In the genomic region with DNA sequence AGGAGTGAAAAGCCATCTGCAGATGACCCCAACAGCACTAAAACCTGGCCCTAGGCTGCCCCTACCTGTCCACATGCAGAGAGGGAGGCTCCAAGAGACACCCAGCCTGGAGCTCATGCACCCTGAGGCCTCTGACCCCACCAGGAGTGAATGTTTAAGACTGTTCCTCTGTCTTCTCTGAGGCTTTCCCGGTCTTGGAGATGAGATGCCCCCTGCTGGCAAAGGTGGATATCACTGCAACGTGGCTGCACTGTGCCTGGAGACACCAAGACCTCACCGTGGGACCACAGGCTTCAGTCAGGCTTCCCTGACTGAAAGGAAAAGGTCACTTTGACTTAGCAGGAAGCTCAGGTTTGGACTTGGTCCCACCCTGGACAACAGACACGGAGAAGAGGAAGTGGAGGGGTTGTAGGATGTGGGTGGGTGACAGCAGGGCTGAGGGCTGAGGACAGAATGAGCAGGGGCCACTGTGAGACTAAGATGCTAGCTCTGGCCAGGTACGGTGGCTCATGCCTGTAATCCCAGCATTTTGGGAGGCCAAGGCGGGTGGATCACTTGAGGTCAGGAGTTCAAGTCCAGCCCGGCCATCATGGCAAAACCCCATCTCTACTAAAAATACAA, we compare ENCODE assay signal across 8 cellular contexts. TPM values are rescaled to one million over a fixed set of nuclear protein-coding genes. Genes with fewer than 3 reads are reported as not detected.
DNase-seq lines count a peak whose midpoint lies in the region; ATAC-seq, FAIRE-seq and TF ChIP-seq lines count a peak whose summit lies in the region.
"Not testable (repeated sequence)": the region's sequence is repeated elsewhere in the genome, so short reads cannot be mapped to it uniquely, and the experiment has no call there.

No MANE protein-coding gene starts in this region.

- 23% methylated on average over 5 of the region's 7 CpGs for WGBS in K562 (ENCODE audit: insufficient coverage, low coverage, missing lambda C conversion rate)
- 29 to 52% (median 29%) methylated on average over 4 to 7 of the region's 7 CpGs for WGBS in spleen, 5 donors

- not testable (repeated sequence) for H3K27me3 ChIP-seq in K562 (ENCODE audit: control insufficient read depth in 2 of 2, insufficient read depth in 2 of 2, low read length in 2 of 2); spleen (replicated peaks in 1 of 7)

- intact Hi-C loops in activated B cell treated with CpG ODN at 0.5 μM for 24 hours (cut with micrococcal nuclease); K562 (cut with micrococcal nuclease); spleen (cut with DNase I; ENCODE audit: low total_unique reads): not testable (repeated sequence)

- H3K27ac Mint-ChIP-seq in activated B cell treated with CpG ODN at 0.5 μM for 24 hours: peak overlapping the region; percentile 71

- H3K9me3 ChIP-seq in K562 (replicated peaks; ENCODE audit: control insufficient read depth, insufficient read depth, low read depth, low read length); spleen: not testable (repeated sequence)

- H3K36me3 ChIP-seq in K562 (ENCODE audit: control insufficient read depth, insufficient read depth, low read length); spleen: not testable (repeated sequence)

- H3K4me3 ChIP-seq in AG09309 (ENCODE audit: control insufficient read depth, low read depth, low read length); K562; spleen: not testable (repeated sequence)

- H3K9ac ChIP-seq in K562 (ENCODE audit: insufficient read depth in 1 of 2, low read depth in 2 of 2, low read length in 2 of 2): not testable (repeated sequence)

- H2AFZ ChIP-seq in K562 (ENCODE audit: low read depth, low read length): not testable (repeated sequence)

- POLR2A ChIA-PET in activated B cell treated with CpG ODN at 0.5 μM for 24 hours (lab: Charles Lee); K562 (lab: Yijun Ruan, JAX): not testable (repeated sequence)

- not testable (repeated sequence) for H3K4me1 ChIP-seq in K562 (replicated peaks in 1 of 2; ENCODE audit: control insufficient read depth in 2 of 2, insufficient read depth in 2 of 2, low read length in 2 of 2)
- peaks cover 0 to 29% (median 18%) of the 10 kb centered on the region in 6 donors for H3K4me1 ChIP-seq in spleen

- H3K79me2 ChIP-seq in K562 (ENCODE audit: control insufficient read depth, insufficient read depth, low read length): not testable (repeated sequence)

- BruUV-seq in K562 (replicated peaks; lab: Mats Ljungman, UMichigan): not testable (repeated sequence)

- ATAC-seq in GM18867 (IDR thresholded peaks at IDR 0.05; ENCODE audit: unreplicated experiment) (peak; percentile 77), HG02981 (IDR thresholded peaks at IDR 0.05; ENCODE audit: unreplicated experiment) (peak; percentile 80), activated B cell treated with CpG ODN at 0.5 μM for 24 hours (ENCODE audit: low read depth) (peak; percentile 83), K562 (peak; percentile 97)

- DNase-seq in AG09309 (ENCODE audit: low read depth); spleen: not testable (repeated sequence)
- DNase-seq in NCI-H2196 (lab: John Stamatoyannopoulos, UW; ENCODE audit: unreplicated experiment) (peak; percentile 21), activated B cell treated with CpG ODN at 0.5 μM for 24 hours (peak; percentile 29), K562 (ENCODE audit: extremely low read depth in 1 of 4, low spot score in 3 of 4) (peak; percentile 47 to 69 (median 52)), iPS-NIHi11 (ENCODE audit: low spot score) (peak; percentile 50)

- not testable (repeated sequence) for H4K20me1 ChIP-seq in K562 (replicated peaks; ENCODE audit: control insufficient read depth, insufficient read depth, low read length)

- not testable (repeated sequence) for H3K36me3 Mint-ChIP-seq in activated B cell treated with CpG ODN at 0.5 μM for 24 hours (ENCODE audit: low read depth)

- H3K4me3 Mint-ChIP-seq in activated B cell treated with CpG ODN at 0.5 μM for 24 hours: peak overlapping the region; percentile 15

- in situ Hi-C loops in K562 (cut with MboI): not testable (repeated sequence)

- H3K27ac ChIP-seq in K562 (ENCODE audit: extremely low read depth, low read depth, low read length): not testable (repeated sequence)
- peak overlapping the region in 3 of 8 donors; percentile 18 to 37 (median 27) for H3K27ac ChIP-seq in spleen

- TF ChIP-seq EP300 in K562 (IDR thresholded peaks at IDR 0.05; ENCODE audit: low read length): not testable (repeated sequence)

- not testable (repeated sequence) for TF ChIP-seq POLR2A in K562 (conservative IDR thresholded peaks at IDR 0.05); spleen (IDR thresholded peaks at IDR 0.05)

- not testable (repeated sequence) for H3K27me3 Mint-ChIP-seq in activated B cell treated with CpG ODN at 0.5 μM for 24 hours

- peak in 1 of 2 experiments; percentile 64; a peak in 2 of 4 replicates for TF ChIP-seq RAD21 in K562 (CRISPR knock-in tag; conservative IDR thresholded peaks at IDR 0.05 in 1 of 2, IDR thresholded peaks at IDR 0.05 in 1 of 2)

- H3K9me1 ChIP-seq in K562 (ENCODE audit: control insufficient read depth, insufficient read depth, low read length): not testable (repeated sequence)

- H3K9me3 Mint-ChIP-seq in activated B cell treated with CpG ODN at 0.5 μM for 24 hours: not testable (repeated sequence)

- peaks cover 17% of the 10 kb centered on the region for H3K4me1 Mint-ChIP-seq in activated B cell treated with CpG ODN at 0.5 μM for 24 hours

- peak; percentile 97 for FAIRE-seq in K562 (lab: Jason Lieb, UNC)

- peak; percentile 67 for TF ChIP-seq CTCF in AG09309 (IDR thresholded peaks at IDR 0.05; ENCODE audit: control insufficient read depth, insufficient read depth, low read depth, low read length, missing control alignments)
- not testable (repeated sequence) for TF ChIP-seq CTCF in activated B cell treated with CpG ODN at 0.5 μM for 24 hours (IDR thresholded peaks at IDR 0.05)
- peak; percentile 49 to 67 (median 64) for TF ChIP-seq CTCF in K562 (IDR thresholded peaks at IDR 0.05 in 2 of 3, conservative IDR thresholded peaks at IDR 0.05 in 1 of 3; ENCODE audit: insufficient read depth in 2 of 3, low read depth in 1 of 3, low read length in 3 of 3)
- TF ChIP-seq CTCF in spleen (IDR thresholded peaks at IDR 0.05 in 8 of 11, conservative IDR thresholded peaks at IDR 0.05 in 3 of 11): peak; percentile 33 to 74 (median 60)

- H3K4me2 ChIP-seq in K562 (ENCODE audit: insufficient read depth, low read length): not testable (repeated sequence)

- CTCF ChIA-PET in activated B cell treated with CpG ODN at 0.5 μM for 24 hours (lab: Charles Lee): interaction anchor here (1.0 kb wide), 1 partner anchor 416 kb away, joined by 4 read pairs; no protein-coding TSS in a partner anchor
- CTCF ChIA-PET in K562 (lab: Yijun Ruan, JAX; ENCODE audit: low intra/inter-chr PET ratio): not testable (repeated sequence)

TF ChIP-seq in K562, 482 proteins besides CTCF, POLR2A, EP300 and RAD21 (continues in another document):
- peak; percentile 19; the same call in 1 of the 2 replicates for TF ChIP-seq CREM (IDR thresholded peaks at IDR 0.05; ENCODE audit: low read depth)

RNA-seq across cellular contexts. Expression of a gene that starts 31.8 kb away (rescaled TPM):
- total RNA-seq in activated B cell treated with CpG ODN at 0.5 μM for 24 hours (18.5 and 21.6 TPM in 2 replicates), K562 (2014; rRNA removed) (8.2 and 8.6 TPM in 2 replicates), K562 (2014; rRNA removed; fragmentation: Illumina TruSeq; extraction: Trizol) (7.2 and 9.0 TPM in 2 replicates), K562 (2015; rRNA removed; fragmentation: Illumina TruSeq; extraction: Trizol) (6.6 and 8.8 TPM in 2 replicates), K562 (2021) (14.5 and 14.8 TPM in 2 replicates), spleen (10 to 100 TPM; 18.3 to 29.7 (median 25.9) TPM)
- 56.1 and 59.3 TPM in 2 replicates for total RNA-seq in K562 (2011; cell fraction: chromatin; rRNA removed; ENCODE audit: low replicate concordance)
- 16.8 and 19.7 TPM in 2 replicates for total RNA-seq in K562 (2011; cell fraction: nucleolus; rRNA removed)
- total RNA-seq in K562 (2011; cell fraction: nucleoplasm; rRNA removed): 34.2 and 51.3 TPM in 2 replicates
- polyA plus RNA-seq in K562 (2011; rRNA removed) (20.3 and 20.6 TPM in 2 replicates), K562 (2014; fragmentation: Illumina TruSeq; extraction: Trizol) (13.2 and 13.4 TPM in 2 replicates), K562 (2014; fragmentation: Nextera tagmentation; extraction: Ambion mirVana) (1 to 10 TPM; 1.9 to 2.9 TPM), K562 (2014; rRNA removed) (16.7 and 20.3 TPM in 2 replicates), spleen (10 to 100 TPM in 2 of 3 donors, 1 to 10 TPM in 1; 9.0 to 15.1 (median 10.5) TPM)
- 18.9 and 20.6 TPM in 2 replicates for polyA plus RNA-seq in K562 (2011; cell fraction: cytosol; rRNA removed)
- polyA plus RNA-seq in K562 (2011; cell fraction: nucleus; rRNA removed): 92.9 and 126 TPM in 2 replicates
- 19.4 and 25.5 TPM in 2 replicates for polyA plus RNA-seq in K562 (2012)
- 5.1 and 6.9 TPM in 2 replicates for polyA minus RNA-seq in K562 (2011; rRNA and poly(A)+ RNA removed)
- 2.9 and 6.2 TPM in 2 replicates for polyA minus RNA-seq in K562 (2011; cell fraction: cytosol; rRNA and poly(A)+ RNA removed)
- 10.5 and 12.1 TPM in 2 replicates for polyA minus RNA-seq in K562 (2011; cell fraction: nucleus; rRNA and poly(A)+ RNA removed)

RNA-seq across cellular contexts. Expression of a gene that starts 58.5 kb away (rescaled TPM):
- 0.10 and 0.16 TPM in 2 replicates for total RNA-seq in activated B cell treated with CpG ODN at 0.5 μM for 24 hours
- total RNA-seq in K562 (2011; cell fraction: chromatin; rRNA removed; ENCODE audit: low replicate concordance): not detected in 2 replicates
- total RNA-seq in K562 (2011; cell fraction: nucleolus; rRNA removed): not detected in 2 replicates
- not detected in 2 replicates for total RNA-seq in K562 (2011; cell fraction: nucleoplasm; rRNA removed)
- not detected in 2 replicates for total RNA-seq in K562 (2014; rRNA removed)
- not detected in 2 replicates for total RNA-seq in K562 (2014; rRNA removed; fragmentation: Illumina TruSeq; extraction: Trizol)
- total RNA-seq in K562 (2015; rRNA removed; fragmentation: Illumina TruSeq; extraction: Trizol): not detected in 2 replicates
- not detected in 2 replicates for total RNA-seq in K562 (2021)
- polyA plus RNA-seq in K562 (2011; rRNA removed): 0.01 TPM in 2 replicates
- not detected in 2 replicates for polyA plus RNA-seq in K562 (2011; cell fraction: cytosol; rRNA removed)
- polyA plus RNA-seq in K562 (2011; cell fraction: nucleus; rRNA removed): 0.07 TPM in 1 of 2 replicates, not detected in the other
- polyA plus RNA-seq in K562 (2012): 0.03 TPM in 1 of 2 replicates, not detected in the other
- polyA plus RNA-seq in K562 (2014; fragmentation: Illumina TruSeq; extraction: Trizol): not detected in 2 replicates
- not detected for polyA plus RNA-seq in K562 (2014; fragmentation: Nextera tagmentation; extraction: Ambion mirVana)
- polyA plus RNA-seq in K562 (2014; rRNA removed): not detected in 2 replicates
- 0.04 TPM in 1 of 2 replicates, not detected in the other for polyA minus RNA-seq in K562 (2011; rRNA and poly(A)+ RNA removed)
- not detected in 2 replicates for polyA minus RNA-seq in K562 (2011; cell fraction: cytosol; rRNA and poly(A)+ RNA removed)
- polyA minus RNA-seq in K562 (2011; cell fraction: nucleus; rRNA and poly(A)+ RNA removed): not detected in 2 replicates
- 1 to 10 TPM; 1.8 to 4.4 (median 2.8) TPM for total RNA-seq in spleen
- polyA plus RNA-seq in spleen: 1 to 10 TPM in 1 of 3 donors, under 1 TPM in 2; 0.44 to 1.1 (median 0.83) TPM
